Comparison of ENCODE assay signal across 12 cellular contexts in the genomic region with DNA sequence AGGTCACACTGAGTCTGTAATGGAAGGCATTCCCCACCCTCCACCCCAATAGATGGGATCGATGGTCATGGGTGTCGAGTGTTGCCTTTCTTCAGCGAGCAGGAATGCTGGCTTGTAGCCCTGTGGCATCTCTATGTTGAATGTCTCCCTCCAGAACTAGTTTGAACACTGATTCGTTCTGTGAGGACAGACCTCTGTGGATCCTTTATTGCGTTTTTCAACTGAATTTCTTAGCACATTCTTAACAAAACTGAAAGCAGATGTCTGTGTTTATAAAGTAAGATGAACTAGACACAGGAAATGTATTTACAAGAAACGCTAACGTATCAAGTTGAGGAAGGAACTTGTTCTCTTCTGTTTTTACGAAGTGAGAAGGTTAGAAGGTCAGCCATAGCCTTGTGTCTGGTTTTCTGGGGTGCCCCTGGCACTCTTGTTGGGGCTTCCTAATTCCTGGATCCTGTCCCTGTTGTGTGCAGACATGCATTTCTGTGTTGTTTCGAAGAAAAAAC. TPM values are rescaled to one million over a fixed set of nuclear protein-coding genes. Genes with fewer than 3 reads are reported as not detected.
DNase-seq lines count a peak whose midpoint lies in the region; ATAC-seq, FAIRE-seq and TF ChIP-seq lines count a peak whose summit lies in the region.
"Had no signal": no experiment of that assay in that cellular context is flagged by ENCODE, and none has a peak within 500 bp of the region (broad histone marks: within the 10 kb centered on the region; RNA-seq: fewer than 3 reads in every experiment).

No MANE protein-coding gene starts in this region.

- H3K4me3 ChIP-seq in left lung (no peak overlapping the region), right atrium auricular region (no peak overlapping the region)
- H3K4me3 ChIP-seq: mucosa of descending colon, upper lobe of left lung had no signal

- H3K4me1 Mint-ChIP-seq in activated T-helper 17 cell treated with anti-CD3 and anti-CD28 coated beads, Interleukin-2, amount 50 U/mL, for 72 hours = peaks cover 14% of the 10 kb centered on the region

- H3K4me1 ChIP-seq in left lung (peaks cover 0 to 21% of the 10 kb centered on the region in 2 donors), right atrium auricular region (no peaks in the 10 kb centered on the region)

- FAIRE-seq in GM12891 (lab: Jason Lieb, UNC) = peak; percentile 67

- H3K9me3 ChIP-seq in left lung (no peaks in the 10 kb centered on the region), right atrium auricular region (no peaks in the 10 kb centered on the region)
- H3K9me3 ChIP-seq: mucosa of descending colon, upper lobe of left lung had no signal

- peak overlapping the region; percentile 71 for H3K4me3 Mint-ChIP-seq in activated T-helper 17 cell treated with anti-CD3 and anti-CD28 coated beads, Interleukin-2, amount 50 U/mL, for 72 hours

- peak overlapping the region in 1 of 2 donors; percentile 62 for H3K27ac ChIP-seq in left lung
- H3K27ac ChIP-seq in right atrium auricular region = no peak overlapping the region

- DNase-seq in AG20443 (ENCODE audit: low spot score) (peak; percentile 52), GM12891 (ENCODE audit: insufficient read length, low spot score) (no peak), left lung (no peak), occipital lobe (lab: John Stamatoyannopoulos, UW) (no peak), right atrium auricular region (ENCODE audit: low spot score) (no peak)
- no peak for DNase-seq in activated CD8-positive, alpha-beta memory T cell treated with anti-CD3 and anti-CD28 coated beads for 24 hours
- DNase-seq: KBM-7, mucosa of descending colon, T1000, upper lobe of left lung had no signal

- no peak for TF ChIP-seq POLR2A in GM12891 (IDR thresholded peaks at IDR 0.05; ENCODE audit: low read depth, low read length)

- ATAC-seq in activated T-helper 17 cell treated with anti-CD3 and anti-CD28 coated beads, Interleukin-2, amount 50 U/mL, for 72 hours (replicated peaks) = peak; percentile 54
- ATAC-seq in left lung (peak; percentile 37), GM21717 (IDR thresholded peaks at IDR 0.05; ENCODE audit: unreplicated experiment) (no peak)
- ATAC-seq: mucosa of descending colon had no signal

- TF ChIP-seq CTCF in left lung (IDR thresholded peaks at IDR 0.05) (no peak), right atrium auricular region (IDR thresholded peaks at IDR 0.05) (no peak)

- peaks cover 7% of the 10 kb centered on the region for H3K27me3 Mint-ChIP-seq in activated T-helper 17 cell treated with anti-CD3 and anti-CD28 coated beads, Interleukin-2, amount 50 U/mL, for 72 hours

- peak overlapping the region; percentile 89 for H3K27ac Mint-ChIP-seq in activated T-helper 17 cell treated with anti-CD3 and anti-CD28 coated beads, Interleukin-2, amount 50 U/mL, for 72 hours

- H3K36me3 ChIP-seq in left lung = no peaks in the 10 kb centered on the region
- H3K36me3 ChIP-seq in right atrium auricular region = no peaks in the 10 kb centered on the region
- H3K36me3 ChIP-seq: upper lobe of left lung had no signal

- H3K27me3 ChIP-seq in left lung = peaks cover 0 to 5% of the 10 kb centered on the region in 2 donors
- H3K27me3 ChIP-seq in right atrium auricular region = no peaks in the 10 kb centered on the region
- H3K27me3 ChIP-seq: upper lobe of left lung had no signal

- no peaks in the 10 kb centered on the region for H3K36me3 Mint-ChIP-seq in activated T-helper 17 cell treated with anti-CD3 and anti-CD28 coated beads, Interleukin-2, amount 50 U/mL, for 72 hours (ENCODE audit: low read depth)

- no peaks in the 10 kb centered on the region for H3K9me3 Mint-ChIP-seq in activated T-helper 17 cell treated with anti-CD3 and anti-CD28 coated beads, Interleukin-2, amount 50 U/mL, for 72 hours

- intact Hi-C loops in left lung (cut with DNase I) = no loop called here

TF ChIP-seq in GM12891, 5 proteins besides CTCF, POLR2A, EP300 and RAD21:
- TF ChIP-seq SPI1 (IDR thresholded peaks at IDR 0.05; ENCODE audit: low read depth, low read length) (no peak), POLR2AphosphoS5 (IDR thresholded peaks at IDR 0.05; ENCODE audit: low read depth, low read length) (no peak), PAX5 (IDR thresholded peaks at IDR 0.05; ENCODE audit: insufficient read depth, low read length, severe bottlenecking) (no peak), TAF1 (IDR thresholded peaks at IDR 0.05; ENCODE audit: low read depth, low read length) (no peak), POU2F2 (IDR thresholded peaks at IDR 0.05; ENCODE audit: low read depth, low read length) (no peak)

RNA-seq across cellular contexts. Expression of gene TM9SF2, which starts 36.8 kb away (rescaled TPM):
- 32.3 TPM for polyA plus RNA-seq in GM12891 (2012; ENCODE audit: low read depth, missing spikeins)
- total RNA-seq in activated T-helper 17 cell treated with anti-CD3 and anti-CD28 coated beads, Interleukin-2, amount 50 U/mL, for 72 hours = 10 to 100 TPM; 50.6 to 97.3 TPM
- 100 to 1,000 TPM; 150 to 155 TPM for total RNA-seq in left lung
- 129 TPM for total RNA-seq in occipital lobe
- 10 to 100 TPM; 60.6 to 70.2 TPM for total RNA-seq in right atrium auricular region
